ENCODE assay signal across 9 cellular contexts in the genomic region with DNA sequence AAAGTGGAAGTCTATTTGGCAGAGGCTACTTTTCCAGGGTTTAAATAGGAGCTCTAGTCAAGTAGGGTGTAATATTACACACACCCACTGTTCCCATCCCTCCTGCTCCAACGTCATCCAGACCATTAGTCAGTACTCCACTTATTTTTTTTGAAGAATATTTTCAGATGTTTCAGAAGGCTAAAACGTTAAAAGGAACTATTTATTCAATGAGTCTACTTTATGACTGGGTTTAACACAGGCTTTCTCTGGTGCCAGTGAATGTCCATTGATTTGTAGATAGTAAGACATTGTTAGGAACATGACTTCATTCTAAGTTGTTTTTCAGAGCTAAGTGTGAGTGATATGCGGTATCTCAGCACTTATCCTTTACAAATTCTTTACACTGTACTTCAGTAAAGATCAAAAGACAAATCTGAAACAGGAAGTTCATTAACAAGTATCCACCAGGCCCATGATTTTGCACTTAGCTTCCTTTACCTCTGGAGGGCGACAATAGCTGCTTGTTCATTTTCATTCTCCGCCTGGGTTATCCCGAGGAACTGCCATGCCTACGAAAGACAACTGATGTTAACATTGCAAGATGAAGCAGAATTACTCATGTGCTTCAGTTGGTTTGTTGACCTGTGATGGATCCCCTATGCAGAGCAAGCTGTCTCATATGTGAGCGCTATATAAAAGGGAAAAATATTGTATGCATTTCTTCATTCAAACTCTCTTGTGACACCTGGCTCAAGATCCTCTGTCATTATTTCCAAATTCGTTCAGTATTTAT.
A peak's percentile ranks its signal among the peaks of the same experiment; 100 is the strongest.
DNase-seq lines count a peak whose midpoint lies in the region; ATAC-seq and TF ChIP-seq lines count a peak whose summit lies in the region.
"Had no signal": no experiment of that assay in that cellular context is flagged by ENCODE, and none has a peak within 500 bp of the region (broad histone marks: within the 10 kb centered on the region; RNA-seq: fewer than 3 reads in every experiment).

No MANE protein-coding gene starts in this region.

- TF ChIP-seq CTCF in DOHH2 (IDR thresholded peaks at IDR 0.05; ENCODE audit: low read depth, low read length, poor library complexity, severe bottlenecking): peak; percentile 94
- TF ChIP-seq CTCF in heart right ventricle (IDR thresholded peaks at IDR 0.05): peak; percentile 34 to 77 (median 65)

- no peaks in the 10 kb centered on the region for H4K20me1 ChIP-seq in DOHH2 (ENCODE audit: control insufficient read depth, insufficient read depth, low read depth, low read length)

- no peaks in the 10 kb centered on the region for H3K79me2 ChIP-seq in DOHH2 (ENCODE audit: control insufficient read depth, low read length)

- intact Hi-C loops in heart right ventricle (cut with DNase I): loop anchor here in 5 of 10 donors (5.0 to 10.0 kb wide), 4 partner anchors 113 to 786 kb away; no protein-coding TSS in a partner anchor

- peaks cover 3% of the 10 kb centered on the region; the same call in 1 of the 2 replicates for H3F3A ChIP-seq in DOHH2 (ENCODE audit: control insufficient read depth, insufficient read depth)

- no peaks in the 10 kb centered on the region for H3K9me2 ChIP-seq in DOHH2 (replicated peaks; ENCODE audit: control insufficient read depth, low read length)

- WGBS in heart right ventricle, 2 donors: 17 to 18% methylated on average over 9 of the region's 9 CpGs

- peak overlapping the region; percentile 39 for H3K4me2 ChIP-seq in DOHH2 (ENCODE audit: low read length)

- H3K9me3 ChIP-seq in DOHH2 (ENCODE audit: control insufficient read depth, insufficient read depth, low read length): no peaks in the 10 kb centered on the region
- no peaks in the 10 kb centered on the region for H3K9me3 ChIP-seq in heart right ventricle
- H3K9me3 ChIP-seq: thoracic aorta had no signal

- H3K36me3 ChIP-seq in DOHH2 (ENCODE audit: control insufficient read depth, low read length) (no peaks in the 10 kb centered on the region), heart right ventricle (no peaks in the 10 kb centered on the region)
- H3K36me3 ChIP-seq: thoracic aorta had no signal

- DNase-seq in NCI-H2196 treated with DMSO at 0.1 percent for 48 hours (lab: John Stamatoyannopoulos, UW; ENCODE audit: unreplicated experiment) (peak; percentile 60), heart right ventricle (peak in 1 of 2 donors; percentile 23), putamen (ENCODE audit: low spot score) (peak; percentile 34), T-helper 9 cell (no peak)
- peak; percentile 0 to 10 for DNase-seq in activated CD4-positive, alpha-beta T cell treated with anti-CD3 and anti-CD28 coated beads, Interleukin-2, amount 50 U/mL, for 48 hours

- no peaks in the 10 kb centered on the region for H3K27me3 ChIP-seq in DOHH2 (ENCODE audit: control insufficient read depth, low read length)
- no peaks in the 10 kb centered on the region for H3K27me3 ChIP-seq in heart right ventricle

- H3K27ac ChIP-seq in DOHH2 (ENCODE audit: low read depth, low read length): no peak overlapping the region
- H3K27ac ChIP-seq in heart right ventricle: no peak overlapping the region
- H3K27ac ChIP-seq: thoracic aorta had no signal

- no peak overlapping the region for H3K4me3 ChIP-seq in DOHH2 (ENCODE audit: low read length)
- no peak overlapping the region for H3K4me3 ChIP-seq in heart right ventricle
- H3K4me3 ChIP-seq: thoracic aorta had no signal

- ATAC-seq in GM19372 (IDR thresholded peaks at IDR 0.05; ENCODE audit: low read depth, unreplicated experiment) (peak; percentile 86), HG03280 (IDR thresholded peaks at IDR 0.05; ENCODE audit: unreplicated experiment) (peak; percentile 94), heart right ventricle (peak in 7 of 8 donors; percentile 55 to 88 (median 73))

- H3K4me1 ChIP-seq in DOHH2 (ENCODE audit: control insufficient read depth, low read length): peaks cover 8% of the 10 kb centered on the region
- no peaks in the 10 kb centered on the region for H3K4me1 ChIP-seq in heart right ventricle
